Comparison of ENCODE assay signal across 8 cellular contexts in the genomic region with DNA sequence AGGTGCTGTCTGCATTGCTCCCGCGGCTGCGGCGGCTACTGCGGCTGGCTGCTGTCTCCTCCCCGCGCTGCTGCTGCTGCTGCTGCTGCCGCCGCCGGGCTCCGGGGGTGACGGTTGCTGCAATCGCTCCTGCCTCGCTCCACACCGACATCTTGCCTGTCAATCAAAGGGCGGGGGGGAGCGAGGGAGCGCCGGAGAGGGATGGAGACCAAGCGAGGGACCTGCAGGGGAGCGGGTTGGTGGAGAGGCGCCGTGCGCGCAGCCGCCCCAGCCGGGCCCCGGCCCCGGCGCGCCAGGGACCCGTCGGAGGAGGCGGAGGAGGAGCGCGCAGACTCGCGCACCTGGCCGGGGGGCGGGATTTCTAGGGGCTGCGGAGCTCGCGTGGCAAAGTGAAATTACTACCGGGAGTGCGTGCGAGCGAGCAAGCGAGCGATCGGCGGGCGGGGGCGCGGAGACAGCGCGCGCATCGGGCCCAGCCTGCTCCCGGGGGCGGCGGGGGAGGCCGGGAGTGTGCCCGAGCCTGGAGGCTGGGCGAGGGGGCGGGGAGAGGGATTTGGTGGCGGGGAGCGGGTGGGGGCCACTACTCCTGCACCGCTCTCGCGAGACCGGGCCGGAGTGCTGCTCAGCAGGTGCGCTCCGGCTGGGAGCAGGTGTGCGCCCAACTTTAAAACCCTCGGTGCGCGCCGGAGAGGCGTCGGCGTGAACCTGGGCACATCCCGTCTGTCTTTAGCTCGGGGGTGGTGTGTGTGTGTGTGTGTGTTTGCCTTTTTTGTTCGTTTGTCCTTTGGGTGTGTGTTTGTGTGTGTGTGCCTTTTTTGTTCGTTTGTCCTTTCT. TPM values are rescaled to one million over a fixed set of nuclear protein-coding genes. Genes with fewer than 3 reads are reported as not detected.
DNase-seq lines count a peak whose midpoint lies in the region; ATAC-seq and TF ChIP-seq lines count a peak whose summit lies in the region.
"Had no signal": no experiment of that assay in that cellular context is flagged by ENCODE, and none has a peak within 500 bp of the region (broad histone marks: within the 10 kb centered on the region; RNA-seq: fewer than 3 reads in every experiment).

Gene KSR2 (minus strand): TSS at position 165 of the 834 bp plus-strand sequence. CDS start 735 bp downstream, outside the sequence.

- H3K4me1 ChIP-seq in esophagus (ENCODE audit: control insufficient read depth in 2 of 2, insufficient read depth in 2 of 2, low read length in 1 of 2), result peaks cover 0 to 3% of the 10 kb centered on the region in 2 donors
- H3K4me1 ChIP-seq in neuron (ENCODE audit: insufficient read depth, low read length), result peaks cover 12% of the 10 kb centered on the region

- ATAC-seq in GM18505 (IDR thresholded peaks at IDR 0.05; ENCODE audit: unreplicated experiment), result peak; percentile 68
- peak; percentile 69 for ATAC-seq in HG03039 (IDR thresholded peaks at IDR 0.05; ENCODE audit: unreplicated experiment)
- ATAC-seq in activated CD8-positive, alpha-beta memory T cell treated with anti-CD3 and anti-CD28 coated beads, Interleukin-2, amount 10 ng/mL, durations not matched to agents 7 days and 5 days, result peak; percentile 81

- H3K9me3 ChIP-seq in esophagus (ENCODE audit: control insufficient read depth in 2 of 2, insufficient read depth in 1 of 2, low read depth in 1 of 2, low read length in 1 of 2) (peaks cover 0 to 8% of the 10 kb centered on the region in 2 donors), neuron (ENCODE audit: low read length) (peaks cover 2% of the 10 kb centered on the region)
- H3K9me3 ChIP-seq: neutrophil had no signal

- H3K27me3 Mint-ChIP-seq in activated CD8-positive, alpha-beta memory T cell treated with anti-CD3 and anti-CD28 coated beads, Interleukin-2, amount 10 ng/mL, durations not matched to agents 7 days and 5 days, result peaks cover 62% of the 10 kb centered on the region
- peaks cover 69% of the 10 kb centered on the region for H3K27me3 Mint-ChIP-seq in type B pancreatic cell

- H2AFZ ChIP-seq in neuron (ENCODE audit: low read depth, low read length), result peak within 1 kb of the TSS; percentile 92

- H3K36me3 ChIP-seq in esophagus (ENCODE audit: control insufficient read depth in 2 of 2, insufficient read depth in 2 of 2, low read length in 1 of 2) (no peaks in the 10 kb centered on the region), neuron (ENCODE audit: insufficient read depth, low read length) (no peaks in the 10 kb centered on the region)
- H3K36me3 ChIP-seq: neutrophil had no signal

- DNase-seq in NCI-H2227 (lab: John Stamatoyannopoulos, UW; ENCODE audit: unreplicated experiment) (peak; percentile 98), type B pancreatic cell (ENCODE audit: extremely low spot score, unreplicated experiment) (peak; percentile 86)
- peak; percentile 57 for DNase-seq in activated CD8-positive, alpha-beta memory T cell treated with anti-CD3 and anti-CD28 coated beads, Interleukin-2, amount 10 ng/mL, durations not matched to agents 7 days and 5 days

- H3K4me3 ChIP-seq in esophagus (ENCODE audit: low read depth in 1 of 2, low read length in 2 of 2), result peak within 1 kb of the TSS; percentile 52 to 55
- peak within 1 kb of the TSS; percentile 55 for H3K4me3 ChIP-seq in neuron (ENCODE audit: low read length)

- H3K9me3 Mint-ChIP-seq in activated CD8-positive, alpha-beta memory T cell treated with anti-CD3 and anti-CD28 coated beads, Interleukin-2, amount 10 ng/mL, durations not matched to agents 7 days and 5 days (ENCODE audit: low read depth), result peaks cover 8% of the 10 kb centered on the region
- H3K9me3 Mint-ChIP-seq in type B pancreatic cell, result peaks cover 4% of the 10 kb centered on the region

- no peak for TF ChIP-seq POLR2A in GM18505 (IDR thresholded peaks at IDR 0.05; ENCODE audit: borderline replicate concordance, extremely low read depth, insufficient read depth, insufficient read length)

- CTCF ChIA-PET in activated CD8-positive, alpha-beta memory T cell treated with anti-CD3 and anti-CD28 coated beads, Interleukin-2, amount 10 ng/mL, durations not matched to agents 7 days and 5 days (lab: Charles Lee), result no interaction called here

- H3K36me3 Mint-ChIP-seq in activated CD8-positive, alpha-beta memory T cell treated with anti-CD3 and anti-CD28 coated beads, Interleukin-2, amount 10 ng/mL, durations not matched to agents 7 days and 5 days, result peaks cover 2% of the 10 kb centered on the region
- peaks cover 3% of the 10 kb centered on the region for H3K36me3 Mint-ChIP-seq in type B pancreatic cell

- WGBS in esophagus, 2 donors, result 0 to 1% methylated on average over 74 to 86 of the region's 86 CpGs

- TF ChIP-seq CTCF in type B pancreatic cell (conservative IDR thresholded peaks at IDR 0.05), result no peak

- H3K27me3 ChIP-seq in esophagus (ENCODE audit: control insufficient read depth in 1 of 2, insufficient read depth in 2 of 2, low read length in 2 of 2), result no peaks in the 10 kb centered on the region
- H3K27me3 ChIP-seq in neuron (ENCODE audit: insufficient read depth, low read length), result peaks cover 56% of the 10 kb centered on the region

- H3K27ac Mint-ChIP-seq in activated CD8-positive, alpha-beta memory T cell treated with anti-CD3 and anti-CD28 coated beads, Interleukin-2, amount 10 ng/mL, durations not matched to agents 7 days and 5 days, result no peak within 1 kb of the TSS
- peak within 1 kb of the TSS; percentile 90 for H3K27ac Mint-ChIP-seq in type B pancreatic cell

- H3K27ac ChIP-seq in esophagus (ENCODE audit: low read depth in 2 of 2, low read length in 1 of 2), result peak within 1 kb of the TSS in 1 of 2 donors; percentile 40
- H3K27ac ChIP-seq: neutrophil had no signal

- H3K4me1 Mint-ChIP-seq in activated CD8-positive, alpha-beta memory T cell treated with anti-CD3 and anti-CD28 coated beads, Interleukin-2, amount 10 ng/mL, durations not matched to agents 7 days and 5 days, result peaks cover 8% of the 10 kb centered on the region
- H3K4me1 Mint-ChIP-seq in type B pancreatic cell (ENCODE audit: unreplicated experiment), result no peaks in the 10 kb centered on the region

- peak within 1 kb of the TSS; percentile 71 for H3K4me3 Mint-ChIP-seq in activated CD8-positive, alpha-beta memory T cell treated with anti-CD3 and anti-CD28 coated beads, Interleukin-2, amount 10 ng/mL, durations not matched to agents 7 days and 5 days
- H3K4me3 Mint-ChIP-seq in type B pancreatic cell, result peak within 1 kb of the TSS; percentile 89

RNA-seq across cellular contexts. Expression of gene KSR2, which starts in this region (rescaled TPM):
- total RNA-seq in activated CD8-positive, alpha-beta memory T cell treated with anti-CD3 and anti-CD28 coated beads, Interleukin-2, amount 10 ng/mL, durations not matched to agents 7 days and 5 days, result not detected
- under 1 TPM; 0.01 to 0.04 TPM for polyA plus RNA-seq in esophagus
- 2.0 and 4.7 TPM in 2 replicates for total RNA-seq in type B pancreatic cell (ENCODE audit: low replicate concordance)

Comparison
In these comparisons a context has a peak if more than half of its experiments do, and no peak if none do; other contexts are left out.
1. Peak in DNase-seq and ATAC-seq in activated CD8-positive, alpha-beta memory T cell treated with anti-CD3 and anti-CD28 coated beads, Interleukin-2, amount 10 ng/mL, durations not matched to agents 7 days and 5 days; RNA of the gene not detected or under 1 TPM.